21 cellular contexts compared by ENCODE assay signal in the genomic region with DNA sequence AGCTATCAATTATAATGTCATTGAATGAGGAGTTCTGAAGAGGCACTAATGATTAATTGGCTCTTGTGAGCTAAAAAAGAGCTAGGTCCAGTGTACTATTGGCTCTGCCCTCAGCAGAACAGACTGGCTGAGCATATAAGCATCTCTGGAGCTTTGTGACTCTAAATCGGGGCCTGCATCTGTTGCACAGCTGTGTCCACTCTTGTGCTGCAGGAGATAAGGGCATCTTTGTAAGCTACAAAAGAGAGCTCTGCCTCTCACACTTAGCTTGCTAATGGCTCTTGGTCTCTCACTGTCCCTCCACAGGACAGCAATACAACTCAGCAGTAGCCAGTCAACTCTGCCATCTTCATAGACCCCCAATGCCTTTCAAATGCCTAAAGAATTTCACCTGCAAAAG.
DNase-seq lines count a peak whose midpoint lies in the region; ATAC-seq, FAIRE-seq and TF ChIP-seq lines count a peak whose summit lies in the region.
"Had no signal": no experiment of that assay in that cellular context is flagged by ENCODE, and none has a peak within 500 bp of the region (broad histone marks: within the 10 kb centered on the region; RNA-seq: fewer than 3 reads in every experiment).

No MANE protein-coding gene starts in this region.

- H3K9me3 ChIP-seq in H1 (ENCODE audit: insufficient read depth in 2 of 2, low read depth in 1 of 2, low read length in 1 of 2): no peaks in the 10 kb centered on the region
- H3K9me3 ChIP-seq: BLaER1, MG63 had no signal

- no peak overlapping the region for H3K18ac ChIP-seq in H1 (ENCODE audit: extremely low read depth, low read length)

- no peaks in the 10 kb centered on the region for H3K79me2 ChIP-seq in H1 (ENCODE audit: control insufficient read depth in 1 of 2, insufficient read depth in 2 of 2, low read length in 2 of 2)

- POLR2A ChIA-PET in H1 (lab: Charles Lee; ENCODE audit: partially characterized antibody): no interaction called here

- H2BK5ac ChIP-seq in H1 (ENCODE audit: low read depth, low read length): no peak overlapping the region

- H4K5ac ChIP-seq in H1 (ENCODE audit: insufficient read length, low read depth, low read length): no peak overlapping the region

- no peak overlapping the region for H2BK20ac ChIP-seq in H1 (ENCODE audit: low read length)

- no peak for TF ChIP-seq CTCF in H1 (IDR thresholded peaks at IDR 0.05; ENCODE audit: control extremely low read depth in 1 of 3, insufficient read depth in 1 of 3, low read depth in 1 of 3, low read length in 3 of 3)
- no peak for TF ChIP-seq CTCF in foreskin keratinocyte (conservative IDR thresholded peaks at IDR 0.05)

- DNase-seq in NCI-H510A treated with DMSO at 0.1 percent for 48 hours (lab: John Stamatoyannopoulos, UW): peak; percentile 57
- no peak for DNase-seq in NCI-H510A (lab: John Stamatoyannopoulos, UW)
- no peak for DNase-seq in H1 (ENCODE audit: low read depth in 1 of 2, low spot score in 2 of 2)
- peak; percentile 19 for DNase-seq in middle frontal gyrus (ENCODE audit: extremely low spot score, low spot score)
- no peak for DNase-seq in foreskin keratinocyte
- DNase-seq in activated CD4-positive, CD25-positive, alpha-beta regulatory T cell (lab: John Stamatoyannopoulos, UW): no peak
- DNase-seq: CD4-positive, CD25-positive, alpha-beta regulatory T cell; GOT3; HCEC 1CT; KBM-7; MG63; NCI-H1105 treated with DMSO at 0.1 percent for 48 hours; NCI-H146; NCI-H1930; NCI-H2107; SHP77; SW 1271 had no signal

- H3K4ac ChIP-seq in H1 (replicated peaks; ENCODE audit: insufficient read length, low read depth, low read length): no peak overlapping the region

- H4K20me1 ChIP-seq in H1 (replicated peaks in 1 of 2; ENCODE audit: control insufficient read depth in 1 of 2, insufficient read depth in 2 of 2, low read length in 2 of 2): no peaks in the 10 kb centered on the region
- H4K20me1 ChIP-seq: BLaER1 had no signal

- H4K8ac ChIP-seq in H1 (ENCODE audit: extremely low read depth, insufficient read depth, low read length): no peak overlapping the region

- H3K4me1 ChIP-seq in H1 (replicated peaks in 1 of 4; ENCODE audit: control insufficient read depth in 3 of 4, insufficient read depth in 4 of 4, low read length in 3 of 4): no peaks in the 10 kb centered on the region
- no peaks in the 10 kb centered on the region for H3K4me1 ChIP-seq in foreskin keratinocyte
- H3K4me1 ChIP-seq: BLaER1 had no signal

- ATAC-seq in foreskin keratinocyte: no peak
- ATAC-seq in HG02623 (IDR thresholded peaks at IDR 0.05; ENCODE audit: unreplicated experiment): no peak

- H3K23me2 ChIP-seq in H1 (ENCODE audit: low read depth, low read length): no peaks in the 10 kb centered on the region

- H4K91ac ChIP-seq in H1 (replicated peaks; ENCODE audit: insufficient read length, low read length): no peak overlapping the region

- no peak for TF ChIP-seq EP300 in H1 (IDR thresholded peaks at IDR 0.05; ENCODE audit: borderline replicate concordance in 1 of 2, low read depth in 2 of 2, low read length in 2 of 2)

- H3K23ac ChIP-seq in H1 (ENCODE audit: insufficient read length): no peak overlapping the region

- H3K14ac ChIP-seq in H1 (ENCODE audit: insufficient read length): no peak overlapping the region

- no peaks in the 10 kb centered on the region for H3K27me3 ChIP-seq in H1 (replicated peaks in 1 of 4; ENCODE audit: control insufficient read depth in 3 of 4, extremely low read depth in 1 of 4, insufficient read depth in 3 of 4, low read length in 3 of 4)
- H3K27me3 ChIP-seq in foreskin keratinocyte: no peaks in the 10 kb centered on the region
- H3K27me3 ChIP-seq: BLaER1, MG63 had no signal

- H3K4me3 ChIP-seq in H1 (ENCODE audit: extremely low read depth in 1 of 4, insufficient read depth in 2 of 4, low read depth in 3 of 4, low read length in 4 of 4): no peak overlapping the region
- H3K4me3 ChIP-seq: BLaER1, MG63 had no signal

- H3K79me1 ChIP-seq in H1 (ENCODE audit: low read depth, low read length): no peaks in the 10 kb centered on the region

- H3K9ac ChIP-seq in H1 (replicated peaks in 1 of 4; ENCODE audit: extremely low read depth in 1 of 4, low read depth in 3 of 4, low read length in 3 of 4): no peak overlapping the region
- H3K9ac ChIP-seq: BLaER1 had no signal

- H2BK12ac ChIP-seq in H1 (ENCODE audit: low read depth, low read length): no peak overlapping the region

- no peak overlapping the region for H2BK15ac ChIP-seq in H1 (ENCODE audit: low read length)

- H2AFZ ChIP-seq in H1 (ENCODE audit: low read length): 0 out of 2 replicates have a peak overlapping the region, but pooled peaks have one; percentile 20

- H2BK120ac ChIP-seq in H1 (replicated peaks; ENCODE audit: low read depth, low read length): no peak overlapping the region

- H3K56ac ChIP-seq in H1 (replicated peaks; ENCODE audit: insufficient read length, low read depth, low read length): no peak overlapping the region

- 89% methylated on average over 1 of the region's 1 CpG; no CpG with 5 or more reads in 1 of the 2 experiments for WGBS in H1 (ENCODE audit: extremely low coverage in 1 of 2, insufficient coverage in 1 of 2, insufficient read length in 1 of 2, insufficient replicate concordance in 2 of 2, low coverage in 1 of 2, low lambda C conversion rate in 2 of 2, missing lambda C conversion rate in 1 of 2), 2 experiments

- no peak for TF ChIP-seq RAD21 in H1 (IDR thresholded peaks at IDR 0.05 in 1 of 2, conservative IDR thresholded peaks at IDR 0.05 in 1 of 2; ENCODE audit: low read depth in 2 of 2, low read length in 2 of 2)

- no peak for FAIRE-seq in H1 (lab: Jason Lieb, UNC)
- FAIRE-seq: G401.6 had no signal

- H3K27ac ChIP-seq in H1 (ENCODE audit: low read depth, low read length): no peak overlapping the region
- no peak overlapping the region for H3K27ac ChIP-seq in foreskin keratinocyte
- H3K27ac ChIP-seq: BLaER1, RWPE1 had no signal

- H3K36me3 ChIP-seq in H1 (ENCODE audit: control insufficient read depth in 2 of 4, insufficient read depth in 4 of 4, low read length in 3 of 4): no peaks in the 10 kb centered on the region
- H3K36me3 ChIP-seq: BLaER1, MG63 had no signal

- CTCF ChIA-PET in H1 (lab: Charles Lee; ENCODE audit: partially characterized antibody): interaction anchor here (0.7 kb wide), 1 partner anchor 479 kb away, joined by 3 read pairs; no protein-coding TSS in a partner anchor

- H3K4me2 ChIP-seq in H1 (ENCODE audit: insufficient read depth in 1 of 2, low read depth in 2 of 2, low read length in 2 of 2): no peak overlapping the region
- H3K4me2 ChIP-seq: BLaER1 had no signal

- no peak overlapping the region for H2AK5ac ChIP-seq in H1 (ENCODE audit: low read depth, low read length)

- TF ChIP-seq POLR2A in H1 (IDR thresholded peaks at IDR 0.05; ENCODE audit: control extremely low read depth in 1 of 2, low read depth in 2 of 2, low read length in 2 of 2): no peak

TF ChIP-seq in H1, 55 proteins besides CTCF, POLR2A, EP300 and RAD21:
- TF ChIP-seq, protein P1, sequence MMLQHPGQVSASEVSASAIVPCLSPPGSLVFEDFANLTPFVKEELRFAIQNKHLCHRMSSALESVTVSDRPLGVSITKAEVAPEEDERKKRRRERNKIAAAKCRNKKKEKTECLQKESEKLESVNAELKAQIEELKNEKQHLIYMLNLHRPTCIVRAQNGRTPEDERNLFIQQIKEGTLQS (IDR thresholded peaks at IDR 0.05; ENCODE audit: insufficient read depth, low read depth, low read length): no peak
- no peak for TF ChIP-seq KDM4A (IDR thresholded peaks at IDR 0.05; ENCODE audit: low read depth, low read length, severe bottlenecking)
- TF ChIP-seq CHD2 (IDR thresholded peaks at IDR 0.05; ENCODE audit: low read length): no peak
- TF ChIP-seq GABPA (IDR thresholded peaks at IDR 0.05; ENCODE audit: borderline replicate concordance, insufficient read depth, low read length): no peak

Comparison
In these comparisons a context has a peak if more than half of its experiments do, and no peak if none do; other contexts are left out.
1. DNase-seq: peak in NCI-H510A treated with DMSO at 0.1 percent for 48 hours (single experiment) and middle frontal gyrus (single experiment); none in NCI-H510A (single experiment), H1 (0 of 2), foreskin keratinocyte (0 of 2) and activated CD4-positive, CD25-positive, alpha-beta regulatory T cell (0 of 4).